12 cellular contexts compared by ENCODE assay signal in the genomic region with DNA sequence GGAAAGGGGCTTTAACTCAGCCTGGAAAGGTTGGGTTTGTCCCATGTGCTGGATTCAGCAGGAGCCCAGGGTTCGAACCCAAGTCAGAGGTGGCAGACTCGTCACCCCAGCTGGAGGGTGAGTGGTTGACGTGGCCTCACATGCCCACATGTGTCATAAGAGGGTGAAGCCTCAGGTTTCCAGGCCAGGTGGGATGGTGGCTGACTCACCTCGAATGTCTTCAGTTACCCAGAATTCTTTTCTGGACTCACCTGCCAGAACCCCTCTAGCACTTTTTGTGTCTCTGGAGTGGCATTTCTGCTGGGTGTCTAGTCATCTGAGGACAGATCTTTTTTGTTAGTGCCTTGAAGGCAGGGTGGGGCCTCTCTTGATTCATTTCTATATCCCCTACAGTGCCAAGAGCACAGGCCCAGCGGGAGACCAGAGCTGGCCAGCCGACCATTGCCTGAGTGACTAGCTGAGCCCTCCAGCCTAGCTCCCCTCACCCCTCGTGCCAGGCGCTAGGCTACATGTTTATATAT. TPM values are rescaled to one million over a fixed set of nuclear protein-coding genes. Genes with fewer than 3 reads are reported as not detected.
DNase-seq lines count a peak whose midpoint lies in the region; ATAC-seq and TF ChIP-seq lines count a peak whose summit lies in the region.
"Had no signal": no experiment of that assay in that cellular context is flagged by ENCODE, and none has a peak within 500 bp of the region (broad histone marks: within the 10 kb centered on the region; RNA-seq: fewer than 3 reads in every experiment).

No MANE protein-coding gene starts in this region.

- H2BK120ac ChIP-seq in mesenchymal stem cell (ENCODE audit: low read depth, low read length), result peak overlapping the region; percentile 23

- H3K27ac ChIP-seq in cardiac muscle cell, result peak overlapping the region; percentile 82
- no peak overlapping the region for H3K27ac ChIP-seq in mesenchymal stem cell (ENCODE audit: low read length, poor library complexity, severe bottlenecking)
- peak overlapping the region; percentile 86 to 93 (median 90) for H3K27ac ChIP-seq in transverse colon
- H3K27ac ChIP-seq: VCaP had no signal

- peak overlapping the region; percentile 1 to 64 for H3K4ac ChIP-seq in mesenchymal stem cell (ENCODE audit: low read depth in 1 of 2, low read length in 2 of 2)

- no peak overlapping the region for H2BK15ac ChIP-seq in mesenchymal stem cell (ENCODE audit: low read depth, poor library complexity, severe bottlenecking)

- H3K4me1 Mint-ChIP-seq in activated naive CD4-positive, alpha-beta T cell treated with anti-CD3 and anti-CD28 coated beads, Interleukin-2, amount 50 U/mL, for 24 hours, result peaks cover 42% of the 10 kb centered on the region

- peak overlapping the region; percentile 53 for H4K91ac ChIP-seq in mesenchymal stem cell (ENCODE audit: low read length)

- H3K4me3 Mint-ChIP-seq in activated naive CD4-positive, alpha-beta T cell treated with anti-CD3 and anti-CD28 coated beads, Interleukin-2, amount 50 U/mL, for 24 hours, result no peak overlapping the region
- H3K4me3 Mint-ChIP-seq: memory B cell had no signal

- H3K36me3 Mint-ChIP-seq in activated naive CD4-positive, alpha-beta T cell treated with anti-CD3 and anti-CD28 coated beads, Interleukin-2, amount 50 U/mL, for 24 hours, result peaks cover 6% of the 10 kb centered on the region

- TF ChIP-seq POLR2A in transverse colon (IDR thresholded peaks at IDR 0.05), result no peak

- H3K36me3 ChIP-seq in cardiac muscle cell (no peaks in the 10 kb centered on the region), mesenchymal stem cell (ENCODE audit: control insufficient read depth in 1 of 2, insufficient read depth in 2 of 2, low read depth in 1 of 2, low read length in 2 of 2) (peaks cover 13 to 16% of the 10 kb centered on the region in 2 experiments), transverse colon (no peaks in the 10 kb centered on the region)

- no peak overlapping the region for H3K23ac ChIP-seq in mesenchymal stem cell (ENCODE audit: low read length in 2 of 2)

- H3K4me1 ChIP-seq in cardiac muscle cell (ENCODE audit: low read depth) (peaks cover 30% of the 10 kb centered on the region), mesenchymal stem cell (ENCODE audit: control insufficient read depth, insufficient read depth, low read depth, low read length) (peaks cover 36% of the 10 kb centered on the region), transverse colon (peaks cover 53 to 83% (median 68%) of the 10 kb centered on the region in 4 donors)

- peak overlapping the region in 1 of 2 experiments; percentile 82 for H3K14ac ChIP-seq in mesenchymal stem cell (ENCODE audit: low read length in 2 of 2)

- 77% methylated on average over 5 of the region's 8 CpGs for WGBS in mesenchymal stem cell
- 80% methylated on average over 8 of the region's 8 CpGs; no CpG with 5 or more reads in 1 of the 2 donors for WGBS in transverse colon (ENCODE audit: low coverage in 1 of 2), 2 donors

- peak overlapping the region; percentile 79 for H4K8ac ChIP-seq in mesenchymal stem cell (ENCODE audit: low read length)

- H3K9me3 Mint-ChIP-seq in activated naive CD4-positive, alpha-beta T cell treated with anti-CD3 and anti-CD28 coated beads, Interleukin-2, amount 50 U/mL, for 24 hours, result no peaks in the 10 kb centered on the region
- H3K9me3 Mint-ChIP-seq: memory B cell had no signal

- H3K9me3 ChIP-seq in cardiac muscle cell (ENCODE audit: low read depth) (no peaks in the 10 kb centered on the region), mesenchymal stem cell (ENCODE audit: control insufficient read depth, low read length) (no peaks in the 10 kb centered on the region), transverse colon (no peaks in the 10 kb centered on the region)

- H3K27me3 ChIP-seq in cardiac muscle cell (no peaks in the 10 kb centered on the region), mesenchymal stem cell (ENCODE audit: control insufficient read depth in 1 of 2, insufficient read depth in 1 of 2, low read length in 2 of 2) (no peaks in the 10 kb centered on the region), transverse colon (no peaks in the 10 kb centered on the region)

- TF ChIP-seq EP300 in transverse colon (IDR thresholded peaks at IDR 0.05; ENCODE audit: low read depth), result no peak

- DNase-seq in cardiac muscle cell (ENCODE audit: low read depth in 1 of 2, low spot score in 1 of 2) (no peak), cardiac septum (ENCODE audit: low spot score) (no peak), mesenchymal stem cell (peak; percentile 49), transverse colon (no peak), NCI-H748 (lab: John Stamatoyannopoulos, UW; ENCODE audit: unreplicated experiment) (no peak), NCI-H82 treated with DMSO at 0.1 percent for 48 hours (lab: John Stamatoyannopoulos, UW; ENCODE audit: unreplicated experiment) (no peak)
- DNase-seq: effector CD4-positive, alpha-beta T cell; NCI-H1417 had no signal

- H2AK5ac ChIP-seq in mesenchymal stem cell (ENCODE audit: low read length, severe bottlenecking), result peak overlapping the region; percentile 13

- H3K4me3 ChIP-seq in cardiac muscle cell (no peak overlapping the region), mesenchymal stem cell (ENCODE audit: insufficient read depth in 1 of 2, low read depth in 1 of 2, low read length in 2 of 2) (no peak overlapping the region), transverse colon (no peak overlapping the region)

- H2BK5ac ChIP-seq in mesenchymal stem cell (ENCODE audit: low read depth, low read length, poor library complexity, severe bottlenecking), result no peak overlapping the region

- in situ Hi-C loops in transverse colon (cut with MboI; ENCODE audit: low pct_ligation_motif_present in 1 of 4, low pct_unique_long_range_greater_than_20kb in 1 of 4, low sequenced_read_pairs in 3 of 4), result no loop called here

- H3K4me2 ChIP-seq in mesenchymal stem cell (ENCODE audit: low read length, poor library complexity, severe bottlenecking), result no peak overlapping the region

- TF ChIP-seq CTCF in cardiac muscle cell (IDR thresholded peaks at IDR 0.05; ENCODE audit: low read depth, low read length) (no peak), transverse colon (IDR thresholded peaks at IDR 0.05) (no peak)

- H3K79me1 ChIP-seq in mesenchymal stem cell (replicated peaks; ENCODE audit: low read length, poor library complexity, severe bottlenecking), result no peaks in the 10 kb centered on the region

- H2BK12ac ChIP-seq in mesenchymal stem cell (ENCODE audit: low read length in 2 of 2), result peak overlapping the region; percentile 81 to 85

- intact Hi-C loops in cardiac septum (cut with DNase I) (no loop called here), transverse colon (cut with DNase I; ENCODE audit: low total_unique reads) (no loop called here)

- no peak overlapping the region for H2AFZ ChIP-seq in mesenchymal stem cell (ENCODE audit: low read depth, low read length)

- peak overlapping the region; percentile 84 for H3K27ac Mint-ChIP-seq in activated naive CD4-positive, alpha-beta T cell treated with anti-CD3 and anti-CD28 coated beads, Interleukin-2, amount 50 U/mL, for 24 hours
- H3K27ac Mint-ChIP-seq: memory B cell had no signal

- H3K27me3 Mint-ChIP-seq in activated naive CD4-positive, alpha-beta T cell treated with anti-CD3 and anti-CD28 coated beads, Interleukin-2, amount 50 U/mL, for 24 hours, result no peaks in the 10 kb centered on the region
- H3K27me3 Mint-ChIP-seq: memory B cell had no signal

- peak overlapping the region; percentile 65 to 94 for H3K18ac ChIP-seq in mesenchymal stem cell (ENCODE audit: low read depth in 1 of 2, low read length in 2 of 2)

- H3K9ac ChIP-seq in mesenchymal stem cell (ENCODE audit: low read length), result no peak overlapping the region

- ATAC-seq in HG02870 (IDR thresholded peaks at IDR 0.05; ENCODE audit: unreplicated experiment), result no peak

RNA-seq across cellular contexts. Expression of gene IL6R, which starts 28.1 kb away (rescaled TPM):
- total RNA-seq in cardiac muscle cell (5.2 and 17.2 TPM in 2 replicates), cardiac septum (5.2 TPM), transverse colon (100 to 1,000 TPM in 1 of 4 donors, 10 to 100 TPM in 3; 10.7 to 107 (median 77.3) TPM)
- polyA plus RNA-seq in cardiac muscle cell, result 2.5 and 3.9 TPM in 2 replicates
- 9.3 TPM for polyA plus RNA-seq in mesenchymal stem cell (2013, experiment 1 of 2)
- 9.8 TPM for polyA plus RNA-seq in mesenchymal stem cell (2013, experiment 2 of 2)
